In genomic region chr2:9335322-9335754, GRCh38 we compare ENCODE assay signal across 19 cellular contexts.
DNase-seq lines count a peak whose midpoint lies in the region; ATAC-seq and TF ChIP-seq lines count a peak whose summit lies in the region.
"Had no signal": no experiment of that assay in that cellular context is flagged by ENCODE, and none has a peak within 500 bp of the region (broad histone marks: within the 10 kb centered on the region; RNA-seq: fewer than 3 reads in every experiment).

No MANE protein-coding gene starts in this region.

- peak overlapping the region; percentile 55 for H3K9ac ChIP-seq in BLaER1
- H3K9ac ChIP-seq: GM23248 had no signal

- peak overlapping the region; percentile 60 for H3K27ac ChIP-seq in BLaER1
- peak overlapping the region in 3 of 4 donors; percentile 47 to 84 (median 73) for H3K27ac ChIP-seq in Peyer's patch
- peak overlapping the region; percentile 80 to 91 (median 90) for H3K27ac ChIP-seq in right lobe of liver
- H3K27ac ChIP-seq: brain microvascular endothelial cell, GM23248, prostate gland, spleen had no signal

- intact Hi-C loops in right lobe of liver (cut with DNase I) = loop anchor here (10.0 kb wide), 2 partner anchors 131 to 191 kb away; partner anchors contain the start of gene ASAP2 (in 1 of the 2)
- intact Hi-C loops in left cardiac atrium (cut with DNase I) = loop anchor here in 1 of 2 donors (10.0 kb wide), 1 partner anchor 121 kb away; no protein-coding TSS in a partner anchor

- peak overlapping the region; percentile 88 for H3K4me2 ChIP-seq in BLaER1

- H3K27me3 ChIP-seq in BLaER1 (no peaks in the 10 kb centered on the region), Peyer's patch (no peaks in the 10 kb centered on the region), right lobe of liver (no peaks in the 10 kb centered on the region)
- H3K27me3 ChIP-seq: brain microvascular endothelial cell, dorsolateral prefrontal cortex had no signal

- DNase-seq in GDM1 (lab: John Stamatoyannopoulos, UW) = peak; percentile 7
- DNase-seq in Peyer's patch = peak in 2 of 3 donors; percentile 83 to 89
- DNase-seq in right lobe of liver = peak; percentile 80 to 86 (median 81)
- no peak for DNase-seq in left cardiac atrium
- no peak for DNase-seq in epidermal melanocyte (ENCODE audit: insufficient read length, low spot score)
- DNase-seq in activated CD8-positive, alpha-beta memory T cell treated with anti-CD3 and anti-CD28 coated beads for 24 hours = no peak
- DNase-seq: activated CD4-positive, alpha-beta memory T cell treated with anti-CD3 and anti-CD28 coated beads for 36 hours; activated naive CD8-positive, alpha-beta T cell treated with anti-CD3 and anti-CD28 coated beads for 36 hours; activated T-cell treated with anti-CD3 and anti-CD28 coated beads, Interleukin-2, amount 50 U/mL, for 72 hours; brain microvascular endothelial cell; dorsolateral prefrontal cortex; GF-D8; GM23248; KBM-7; nephron progenitor cell; spleen had no signal

- no peaks in the 10 kb centered on the region for H3K9me3 ChIP-seq in BLaER1
- H3K9me3 ChIP-seq in Peyer's patch = no peaks in the 10 kb centered on the region
- H3K9me3 ChIP-seq in right lobe of liver = no peaks in the 10 kb centered on the region
- H3K9me3 ChIP-seq: prostate gland, spleen had no signal

- ATAC-seq in right lobe of liver (peak; percentile 65 to 80 (median 76)), left cardiac atrium (no peak), HG02981 (IDR thresholded peaks at IDR 0.05; ENCODE audit: unreplicated experiment) (no peak)

- H3K4me3 ChIP-seq in BLaER1 (no peak overlapping the region), Peyer's patch (no peak overlapping the region), right lobe of liver (no peak overlapping the region)
- H3K4me3 ChIP-seq: dorsolateral prefrontal cortex, GM23248, prostate gland, spleen had no signal

- H3K4me1 ChIP-seq in BLaER1 = peaks cover 70% of the 10 kb centered on the region
- H3K4me1 ChIP-seq in Peyer's patch = peaks cover 0 to 60% (median 4%) of the 10 kb centered on the region in 4 donors
- H3K4me1 ChIP-seq in right lobe of liver = peaks cover 0 to 35% (median 11%) of the 10 kb centered on the region in 4 donors

- TF ChIP-seq CTCF in Peyer's patch (IDR thresholded peaks at IDR 0.05) = no peak
- TF ChIP-seq CTCF in right lobe of liver (IDR thresholded peaks at IDR 0.05) = no peak

- 34% methylated on average over 6 of the region's 6 CpGs for WGBS in right lobe of liver (ENCODE audit: insufficient coverage, low coverage, low lambda C conversion rate, missing lambda C conversion rate)

- peaks cover 52% of the 10 kb centered on the region for H3K36me3 ChIP-seq in BLaER1
- H3K36me3 ChIP-seq in Peyer's patch = no peaks in the 10 kb centered on the region
- H3K36me3 ChIP-seq in right lobe of liver = no peaks in the 10 kb centered on the region
- H3K36me3 ChIP-seq: prostate gland, spleen had no signal

- TF ChIP-seq POLR2A in Peyer's patch (IDR thresholded peaks at IDR 0.05) (peak in 1 of 2 donors; percentile 17), right lobe of liver (IDR thresholded peaks at IDR 0.05) (peak; percentile 31)

- H4K20me1 ChIP-seq in BLaER1 = no peaks in the 10 kb centered on the region

Comparison
In these comparisons a context has a peak if more than half of its experiments do, and no peak if none do; other contexts are left out.
1. DNase-seq: peak in GDM1 (single experiment), Peyer's patch (2 of 3) and right lobe of liver (3 of 3); none in left cardiac atrium (single experiment), epidermal melanocyte (single experiment) and activated CD8-positive, alpha-beta memory T cell treated with anti-CD3 and anti-CD28 coated beads for 24 hours (single experiment).
2. ATAC-seq: peak in right lobe of liver (4 of 4); none in left cardiac atrium (0 of 2) and HG02981 (single experiment).
3. Peak in every context shown above with its lines, with median percentiles within 50 percentile points of each other: H3K27ac ChIP-seq.